In the genomic region with DNA sequence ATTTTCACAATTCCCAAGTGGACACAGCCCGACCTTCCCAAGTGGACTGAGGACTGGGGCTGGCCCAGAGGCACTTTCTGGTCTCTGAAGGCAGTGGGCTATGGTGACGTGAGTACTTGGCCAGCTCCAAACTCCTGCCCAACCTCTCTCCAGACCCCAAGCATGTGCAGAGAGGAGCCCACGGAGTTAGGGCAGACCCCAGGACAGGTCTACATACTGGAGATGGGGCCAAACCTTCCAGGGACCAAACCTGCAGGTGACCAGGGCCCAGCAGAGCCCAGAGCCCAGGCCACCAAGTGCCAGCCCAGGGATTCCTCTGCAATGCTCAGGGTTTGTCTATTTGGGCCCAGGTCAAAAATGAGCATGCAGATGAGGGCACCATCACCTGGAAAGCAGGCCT, we compare ENCODE assay signal across 16 cellular contexts. TPM values are rescaled to one million over a fixed set of nuclear protein-coding genes. Genes with fewer than 3 reads are reported as not detected.
A peak's percentile ranks its signal among the peaks of the same experiment; 100 is the strongest.
DNase-seq lines count a peak whose midpoint lies in the region; ATAC-seq and TF ChIP-seq lines count a peak whose summit lies in the region.
"Had no signal": no experiment of that assay in that cellular context is flagged by ENCODE, and none has a peak within 500 bp of the region (broad histone marks: within the 10 kb centered on the region; RNA-seq: fewer than 3 reads in every experiment).

No MANE protein-coding gene starts in this region.

- no peak for TF ChIP-seq EP300 in sigmoid colon (IDR thresholded peaks at IDR 0.05)

- H3K4me3 ChIP-seq in BLaER1 treated with 17β-estradiol and CSF1 and Interleukin-3, amounts not matched to agents 10 nM and 100 nM = peak overlapping the region in 4 of 10 experiments; percentile 9 to 35 (median 18); a peak in 2 of 20 replicates
- no peak overlapping the region for H3K4me3 ChIP-seq in sigmoid colon

- no peaks in the 10 kb centered on the region for H3K9me3 ChIP-seq in BLaER1 treated with 17β-estradiol and CSF1 and Interleukin-3, amounts not matched to agents 10 nM and 100 nM (replicated peaks in 1 of 11)
- H3K9me3 ChIP-seq in sigmoid colon = no peaks in the 10 kb centered on the region

- no peak for TF ChIP-seq POLR2A in sigmoid colon (IDR thresholded peaks at IDR 0.05)

- peak overlapping the region; percentile 86 to 100 (median 95) for H3K4me2 ChIP-seq in BLaER1 treated with 17β-estradiol and CSF1 and Interleukin-3, amounts not matched to agents 10 nM and 100 nM

- peak; percentile 18 for DNase-seq in Right ventricle myocardium inferior (ENCODE audit: missing footprints)
- DNase-seq in cardiac septum (ENCODE audit: low spot score) = no peak
- DNase-seq in chondrocyte (ENCODE audit: low spot score) = peak; percentile 59
- DNase-seq in sigmoid colon = peak; percentile 19
- no peak for DNase-seq in activated naive CD4-positive, alpha-beta T cell treated with anti-CD3 and anti-CD28 coated beads, Interleukin-2, amount 10 ng/mL, durations not matched to agents 7 days and 5 days
- DNase-seq: C1 segment of cervical spinal cord; Calu3; CD4-positive, alpha-beta T cell; DMS 273 treated with DMSO at 0.1 percent for 48 hours; DMS79; GOT3; H9 had no signal

- 92 to 95% methylated on average over 3 of the region's 3 CpGs for WGBS in sigmoid colon, 2 donors

- ATAC-seq in Right ventricle myocardium inferior (no peak), HG03469 (IDR thresholded peaks at IDR 0.05; ENCODE audit: unreplicated experiment) (no peak), GM21367 (IDR thresholded peaks at IDR 0.05; ENCODE audit: unreplicated experiment) (no peak)

- H3K4me1 Mint-ChIP-seq in chondrocyte (ENCODE audit: low read depth) = peaks cover 15% of the 10 kb centered on the region
- peaks cover 2% of the 10 kb centered on the region for H3K4me1 Mint-ChIP-seq in activated naive CD4-positive, alpha-beta T cell treated with anti-CD3 and anti-CD28 coated beads, Interleukin-2, amount 10 ng/mL, durations not matched to agents 7 days and 5 days

- no peak overlapping the region for H3K4me3 Mint-ChIP-seq in chondrocyte (ENCODE audit: unreplicated experiment)
- no peak overlapping the region for H3K4me3 Mint-ChIP-seq in activated naive CD4-positive, alpha-beta T cell treated with anti-CD3 and anti-CD28 coated beads, Interleukin-2, amount 10 ng/mL, durations not matched to agents 7 days and 5 days
- H3K4me3 Mint-ChIP-seq: CD4-positive, alpha-beta T cell; H9 had no signal

- intact Hi-C loops in Right ventricle myocardium inferior (cut with DNase I) = no loop called here
- intact Hi-C loops in cardiac septum (cut with DNase I) = no loop called here
- intact Hi-C loops in sigmoid colon (cut with DNase I) = no loop called here

- peaks cover 73 to 100% (median 90%) of the 10 kb centered on the region in 11 experiments for H4K20me1 ChIP-seq in BLaER1 treated with 17β-estradiol and CSF1 and Interleukin-3, amounts not matched to agents 10 nM and 100 nM

- H3K27ac ChIP-seq in BLaER1 treated with 17β-estradiol and CSF1 and Interleukin-3, amounts not matched to agents 10 nM and 100 nM = peak overlapping the region in 6 of 11 experiments; percentile 42 to 71 (median 54); a peak in 10 of 22 replicates
- H3K27ac ChIP-seq in sigmoid colon = no peak overlapping the region
- H3K27ac ChIP-seq: 22Rv1 had no signal

- no peaks in the 10 kb centered on the region for H3K27me3 ChIP-seq in BLaER1 treated with 17β-estradiol and CSF1 and Interleukin-3, amounts not matched to agents 10 nM and 100 nM
- H3K27me3 ChIP-seq in sigmoid colon = no peaks in the 10 kb centered on the region

- H3K36me3 ChIP-seq in BLaER1 treated with 17β-estradiol and CSF1 and Interleukin-3, amounts not matched to agents 10 nM and 100 nM = peaks cover 52 to 62% (median 56%) of the 10 kb centered on the region in 11 experiments
- H3K36me3 ChIP-seq in sigmoid colon = peaks cover 26 to 62% (median 50%) of the 10 kb centered on the region in 4 donors

- peaks cover 11% of the 10 kb centered on the region for H3K36me3 Mint-ChIP-seq in chondrocyte (ENCODE audit: low read depth)
- peaks cover 13% of the 10 kb centered on the region for H3K36me3 Mint-ChIP-seq in activated naive CD4-positive, alpha-beta T cell treated with anti-CD3 and anti-CD28 coated beads, Interleukin-2, amount 10 ng/mL, durations not matched to agents 7 days and 5 days

- TF ChIP-seq CTCF in chondrocyte (IDR thresholded peaks at IDR 0.05) (no peak), sigmoid colon (IDR thresholded peaks at IDR 0.05) (no peak)

- peaks cover 49 to 56% (median 55%) of the 10 kb centered on the region in 10 experiments for H3K4me1 ChIP-seq in BLaER1 treated with 17β-estradiol and CSF1 and Interleukin-3, amounts not matched to agents 10 nM and 100 nM
- peaks cover 0 to 41% (median 34%) of the 10 kb centered on the region in 4 donors for H3K4me1 ChIP-seq in sigmoid colon

- no peaks in the 10 kb centered on the region for H3K27me3 Mint-ChIP-seq in chondrocyte (ENCODE audit: low read depth)
- H3K27me3 Mint-ChIP-seq in activated naive CD4-positive, alpha-beta T cell treated with anti-CD3 and anti-CD28 coated beads, Interleukin-2, amount 10 ng/mL, durations not matched to agents 7 days and 5 days = no peaks in the 10 kb centered on the region
- H3K27me3 Mint-ChIP-seq: CD4-positive, alpha-beta T cell had no signal

- H3K27ac Mint-ChIP-seq in chondrocyte (ENCODE audit: unreplicated experiment) = no peak overlapping the region
- no peak overlapping the region for H3K27ac Mint-ChIP-seq in activated naive CD4-positive, alpha-beta T cell treated with anti-CD3 and anti-CD28 coated beads, Interleukin-2, amount 10 ng/mL, durations not matched to agents 7 days and 5 days
- H3K27ac Mint-ChIP-seq: CD4-positive, alpha-beta T cell had no signal

- CTCF ChIA-PET in activated naive CD4-positive, alpha-beta T cell treated with anti-CD3 and anti-CD28 coated beads, Interleukin-2, amount 10 ng/mL, durations not matched to agents 7 days and 5 days (lab: Charles Lee) = no interaction called here

- H3K9ac ChIP-seq in BLaER1 treated with 17β-estradiol and CSF1 and Interleukin-3, amounts not matched to agents 10 nM and 100 nM = peak overlapping the region in 8 of 11 experiments; percentile 50 to 70 (median 60); a peak in 15 of 22 replicates

- H3K9me3 Mint-ChIP-seq in chondrocyte (ENCODE audit: low read depth) = no peaks in the 10 kb centered on the region
- H3K9me3 Mint-ChIP-seq in activated naive CD4-positive, alpha-beta T cell treated with anti-CD3 and anti-CD28 coated beads, Interleukin-2, amount 10 ng/mL, durations not matched to agents 7 days and 5 days = no peaks in the 10 kb centered on the region
- H3K9me3 Mint-ChIP-seq: CD4-positive, alpha-beta T cell; H9 had no signal

RNA-seq across cellular contexts. Expression of a gene that starts 15.3 kb away (rescaled TPM):
- 31.6 TPM for total RNA-seq in Right ventricle myocardium inferior
- 27.5 TPM for total RNA-seq in cardiac septum
- total RNA-seq in chondrocyte = 48.7 to 59.0 TPM (median 49.0 TPM) in 3 replicates
- total RNA-seq in sigmoid colon = 10 to 100 TPM; 21.8 to 34.5 (median 25.7) TPM
- polyA plus RNA-seq in sigmoid colon = 10 to 100 TPM in 1 of 3 donors, 1 to 10 TPM in 2; 4.4 to 14.9 (median 5.4) TPM

RNA-seq across cellular contexts. Expression of a gene that starts 27.2 kb away (rescaled TPM):
- 6.2 TPM for total RNA-seq in Right ventricle myocardium inferior
- 9.0 TPM for total RNA-seq in cardiac septum
- total RNA-seq in chondrocyte = 13.7 to 27.6 TPM (median 15.7 TPM) in 3 replicates
- total RNA-seq in sigmoid colon = 10 to 100 TPM; 11.7 to 19.4 (median 12.7) TPM
- polyA plus RNA-seq in sigmoid colon = 1 to 10 TPM; 3.9 to 7.8 (median 4.2) TPM

Comparison
In these comparisons a context has a peak if more than half of its experiments do, and no peak if none do; other contexts are left out.
1. DNase-seq: peak in Right ventricle myocardium inferior (single experiment), chondrocyte (single experiment) and sigmoid colon (single experiment); none in cardiac septum (single experiment) and activated naive CD4-positive, alpha-beta T cell treated with anti-CD3 and anti-CD28 coated beads, Interleukin-2, amount 10 ng/mL, durations not matched to agents 7 days and 5 days (single experiment).
2. H3K27ac ChIP-seq: peak in BLaER1 treated with 17β-estradiol and CSF1 and Interleukin-3, amounts not matched to agents 10 nM and 100 nM (6 of 11); none in sigmoid colon (0 of 4).